In the genomic region with DNA sequence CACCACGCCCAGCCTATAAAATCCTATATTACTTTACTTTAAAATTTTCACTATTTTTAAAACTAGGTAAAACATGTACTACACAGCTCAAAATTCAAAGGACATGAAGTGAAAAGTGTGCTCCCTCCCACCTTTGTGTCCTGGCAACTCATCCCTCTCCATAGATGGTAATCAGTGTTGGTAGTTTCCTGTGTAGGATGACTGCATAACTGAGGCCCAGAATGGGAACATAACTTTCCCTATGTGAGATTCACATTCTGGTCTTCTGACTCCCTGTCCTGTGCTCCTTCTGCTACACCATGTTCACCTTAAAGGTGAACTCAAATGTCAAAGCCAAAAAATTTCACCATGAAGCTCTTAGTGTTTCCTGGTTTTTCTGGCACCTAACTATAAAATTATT, we compare ENCODE assay signal across 20 cellular contexts. TPM values are rescaled to one million over a fixed set of nuclear protein-coding genes. Genes with fewer than 3 reads are reported as not detected.
DNase-seq lines count a peak whose midpoint lies in the region; ATAC-seq and TF ChIP-seq lines count a peak whose summit lies in the region.
"Had no signal": no experiment of that assay in that cellular context is flagged by ENCODE, and none has a peak within 500 bp of the region (broad histone marks: within the 10 kb centered on the region; RNA-seq: fewer than 3 reads in every experiment).

No MANE protein-coding gene starts in this region.

- no peak for ATAC-seq in stimulated activated naive B cell treated with anti-CD40 and anti-IgM and Interleukin-4, amounts not matched to agents 10 μg/mL and 1 μg/mL and 100 μg/mL, for 72 hours (replicated peaks)
- no peak for ATAC-seq in natural killer cell treated with Interleukin-12 subunit alpha and Interleukin-12 subunit beta and Interleukin-15 and Interleukin-18, amount 100 ng/mL, for 72 hours
- ATAC-seq in left lobe of liver (no peak), GM21360 (IDR thresholded peaks at IDR 0.05; ENCODE audit: unreplicated experiment) (no peak)
- ATAC-seq: CD8-positive, alpha-beta T cell; GM12878 had no signal

- H3K4me3 ChIP-seq in choroid plexus epithelial cell (ENCODE audit: low read depth, low read length) = no peak overlapping the region
- H3K4me3 ChIP-seq: BLaER1, GM12878 had no signal

- no peaks in the 10 kb centered on the region for H3K27me3 Mint-ChIP-seq in activated naive CD4-positive, alpha-beta T cell treated with anti-CD3 and anti-CD28 coated beads, Interleukin-2, amount 50 U/mL, for 24 hours
- no peaks in the 10 kb centered on the region for H3K27me3 Mint-ChIP-seq in stimulated activated naive B cell treated with anti-CD40 and anti-IgM and Interleukin-4, amounts not matched to agents 10 μg/mL and 1 μg/mL and 100 μg/mL, for 72 hours
- H3K27me3 Mint-ChIP-seq in natural killer cell treated with Interleukin-12 subunit alpha and Interleukin-12 subunit beta and Interleukin-15 and Interleukin-18, amount 100 ng/mL, for 72 hours = no peaks in the 10 kb centered on the region
- H3K27me3 Mint-ChIP-seq: B cell; CD4-positive, CD25-positive, alpha-beta regulatory T cell had no signal

- H3K4me1 Mint-ChIP-seq in activated naive CD4-positive, alpha-beta T cell treated with anti-CD3 and anti-CD28 coated beads, Interleukin-2, amount 50 U/mL, for 24 hours = peaks cover 6% of the 10 kb centered on the region
- no peaks in the 10 kb centered on the region for H3K4me1 Mint-ChIP-seq in stimulated activated naive B cell treated with anti-CD40 and anti-IgM and Interleukin-4, amounts not matched to agents 10 μg/mL and 1 μg/mL and 100 μg/mL, for 72 hours
- H3K4me1 Mint-ChIP-seq in natural killer cell treated with Interleukin-12 subunit alpha and Interleukin-12 subunit beta and Interleukin-15 and Interleukin-18, amount 100 ng/mL, for 72 hours (ENCODE audit: low read depth in 2 of 2) = peaks cover 0 to 5% of the 10 kb centered on the region in 2 donors
- H3K4me1 Mint-ChIP-seq: B cell had no signal

- no peaks in the 10 kb centered on the region for H3K9me3 Mint-ChIP-seq in activated naive CD4-positive, alpha-beta T cell treated with anti-CD3 and anti-CD28 coated beads, Interleukin-2, amount 50 U/mL, for 24 hours
- no peaks in the 10 kb centered on the region for H3K9me3 Mint-ChIP-seq in stimulated activated naive B cell treated with anti-CD40 and anti-IgM and Interleukin-4, amounts not matched to agents 10 μg/mL and 1 μg/mL and 100 μg/mL, for 72 hours
- H3K9me3 Mint-ChIP-seq in natural killer cell treated with Interleukin-12 subunit alpha and Interleukin-12 subunit beta and Interleukin-15 and Interleukin-18, amount 100 ng/mL, for 72 hours = no peaks in the 10 kb centered on the region
- H3K9me3 Mint-ChIP-seq: CD4-positive, CD25-positive, alpha-beta regulatory T cell; CD8-positive, alpha-beta T cell had no signal

- no peak overlapping the region for H3K4me3 Mint-ChIP-seq in activated naive CD4-positive, alpha-beta T cell treated with anti-CD3 and anti-CD28 coated beads, Interleukin-2, amount 50 U/mL, for 24 hours
- no peak overlapping the region for H3K4me3 Mint-ChIP-seq in stimulated activated naive B cell treated with anti-CD40 and anti-IgM and Interleukin-4, amounts not matched to agents 10 μg/mL and 1 μg/mL and 100 μg/mL, for 72 hours
- H3K4me3 Mint-ChIP-seq in natural killer cell treated with Interleukin-12 subunit alpha and Interleukin-12 subunit beta and Interleukin-15 and Interleukin-18, amount 100 ng/mL, for 72 hours = no peak overlapping the region
- H3K4me3 Mint-ChIP-seq: B cell; CD4-positive, CD25-positive, alpha-beta regulatory T cell; CD8-positive, alpha-beta T cell had no signal

- DNase-seq in activated naive CD4-positive, alpha-beta T cell (lab: John Stamatoyannopoulos, UW) = no peak
- DNase-seq in choroid plexus epithelial cell (ENCODE audit: low read depth) (peak; percentile 5), lung microvascular endothelial cell (ENCODE audit: low read depth in 2 of 2) (peak; percentile 39 to 40), left lobe of liver (ENCODE audit: low spot score) (no peak)
- no peak for DNase-seq in stimulated activated naive B cell treated with anti-CD40 and anti-IgM and Interleukin-4, amounts not matched to agents 10 μg/mL and 1 μg/mL and 100 μg/mL, for 72 hours
- no peak for DNase-seq in natural killer cell treated with Interleukin-12 subunit alpha and Interleukin-12 subunit beta and Interleukin-15 and Interleukin-18, amount 100 ng/mL, for 72 hours (ENCODE audit: low spot score)
- DNase-seq: Caco-2; CD4-positive, CD25-positive, alpha-beta regulatory T cell; CD8-positive, alpha-beta T cell; DMS153; DND-41; EL; GDM1; H7; HCEC 1CT had no signal

- TF ChIP-seq CTCF in choroid plexus epithelial cell (conservative IDR thresholded peaks at IDR 0.05; ENCODE audit: low read depth, low read length) = no peak

- H3K36me3 Mint-ChIP-seq in activated naive CD4-positive, alpha-beta T cell treated with anti-CD3 and anti-CD28 coated beads, Interleukin-2, amount 50 U/mL, for 24 hours = peaks cover 19% of the 10 kb centered on the region
- H3K36me3 Mint-ChIP-seq in stimulated activated naive B cell treated with anti-CD40 and anti-IgM and Interleukin-4, amounts not matched to agents 10 μg/mL and 1 μg/mL and 100 μg/mL, for 72 hours = peaks cover 27 to 38% of the 10 kb centered on the region in 2 donors
- H3K36me3 Mint-ChIP-seq in natural killer cell treated with Interleukin-12 subunit alpha and Interleukin-12 subunit beta and Interleukin-15 and Interleukin-18, amount 100 ng/mL, for 72 hours = peaks cover 23% of the 10 kb centered on the region

- peak overlapping the region; percentile 27 for H3K27ac Mint-ChIP-seq in activated naive CD4-positive, alpha-beta T cell treated with anti-CD3 and anti-CD28 coated beads, Interleukin-2, amount 50 U/mL, for 24 hours
- H3K27ac Mint-ChIP-seq in stimulated activated naive B cell treated with anti-CD40 and anti-IgM and Interleukin-4, amounts not matched to agents 10 μg/mL and 1 μg/mL and 100 μg/mL, for 72 hours = peak overlapping the region; percentile 9
- no peak overlapping the region for H3K27ac Mint-ChIP-seq in natural killer cell treated with Interleukin-12 subunit alpha and Interleukin-12 subunit beta and Interleukin-15 and Interleukin-18, amount 100 ng/mL, for 72 hours
- H3K27ac Mint-ChIP-seq: B cell; CD4-positive, CD25-positive, alpha-beta regulatory T cell; CD8-positive, alpha-beta T cell had no signal

RNA-seq across cellular contexts. Expression of a gene that starts 39.3 kb away (rescaled TPM):
- total RNA-seq in lung microvascular endothelial cell (4.1 and 6.5 TPM in 2 replicates), left lobe of liver (8.5 TPM)
- total RNA-seq in natural killer cell treated with Interleukin-12 subunit alpha and Interleukin-12 subunit beta and Interleukin-15 and Interleukin-18, amount 100 ng/mL, for 72 hours = 1 to 10 TPM; 7.1 to 9.6 TPM

Comparison
In these comparisons a context has a peak if more than half of its experiments do, and no peak if none do; other contexts are left out.
1. H3K27ac Mint-ChIP-seq: peak in activated naive CD4-positive, alpha-beta T cell treated with anti-CD3 and anti-CD28 coated beads, Interleukin-2, amount 50 U/mL, for 24 hours (single experiment) and stimulated activated naive B cell treated with anti-CD40 and anti-IgM and Interleukin-4, amounts not matched to agents 10 μg/mL and 1 μg/mL and 100 μg/mL, for 72 hours (single experiment); none in natural killer cell treated with Interleukin-12 subunit alpha and Interleukin-12 subunit beta and Interleukin-15 and Interleukin-18, amount 100 ng/mL, for 72 hours (0 of 2).
2. DNase-seq: peak in choroid plexus epithelial cell (single experiment) and lung microvascular endothelial cell (2 of 2); none in activated naive CD4-positive, alpha-beta T cell (0 of 4), stimulated activated naive B cell treated with anti-CD40 and anti-IgM and Interleukin-4, amounts not matched to agents 10 μg/mL and 1 μg/mL and 100 μg/mL, for 72 hours (single experiment), natural killer cell treated with Interleukin-12 subunit alpha and Interleukin-12 subunit beta and Interleukin-15 and Interleukin-18, amount 100 ng/mL, for 72 hours (single experiment) and left lobe of liver (single experiment).